9 cellular contexts compared by ENCODE assay signal in genomic region chr3:134029256-134029733, GRCh38. TPM values are rescaled to one million over a fixed set of nuclear protein-coding genes. Genes with fewer than 3 reads are reported as not detected.
DNase-seq lines count a peak whose midpoint lies in the region; ATAC-seq and TF ChIP-seq lines count a peak whose summit lies in the region.
"Had no signal": no experiment of that assay in that cellular context is flagged by ENCODE, and none has a peak within 500 bp of the region (broad histone marks: within the 10 kb centered on the region; RNA-seq: fewer than 3 reads in every experiment).

No MANE protein-coding gene starts in this region.

- TF ChIP-seq CTCF in LNCaP clone FGC (IDR thresholded peaks at IDR 0.05; ENCODE audit: control insufficient read depth, extremely low read depth, insufficient read depth) (no peak), endodermal cell (conservative IDR thresholded peaks at IDR 0.05) (no peak)

- no peak overlapping the region for H3K27ac ChIP-seq in BLaER1 treated with 17β-estradiol and CSF1 and Interleukin-3, amounts not matched to agents 10 nM and 100 nM
- H3K27ac ChIP-seq in endodermal cell (ENCODE audit: low read depth, low read length) = no peak overlapping the region
- H3K27ac ChIP-seq: epithelial cell of prostate had no signal

- peak overlapping the region; percentile 35 to 62 (median 54); a peak in 19 of 22 replicates for H3K4me2 ChIP-seq in BLaER1 treated with 17β-estradiol and CSF1 and Interleukin-3, amounts not matched to agents 10 nM and 100 nM

- no peaks in the 10 kb centered on the region; a peak in 1 of 22 replicates for H4K20me1 ChIP-seq in BLaER1 treated with 17β-estradiol and CSF1 and Interleukin-3, amounts not matched to agents 10 nM and 100 nM

- peaks cover 0 to 9% (median 4%) of the 10 kb centered on the region in 10 experiments; a peak in 9 of 20 replicates for H3K4me1 ChIP-seq in BLaER1 treated with 17β-estradiol and CSF1 and Interleukin-3, amounts not matched to agents 10 nM and 100 nM
- H3K4me1 ChIP-seq in endodermal cell (ENCODE audit: control insufficient read depth, insufficient read depth, low read length) = no peaks in the 10 kb centered on the region

- H3K9ac ChIP-seq in BLaER1 treated with 17β-estradiol and CSF1 and Interleukin-3, amounts not matched to agents 10 nM and 100 nM = no peak overlapping the region
- H3K9ac ChIP-seq in endodermal cell (ENCODE audit: extremely low read depth, low read length, poor library complexity, severe bottlenecking) = peak overlapping the region; percentile 77

- WGBS in endodermal cell (ENCODE audit: insufficient coverage in 1 of 2, insufficient read length in 1 of 2), 2 experiments = 1 to 2% methylated on average over 20 to 43 of the region's 43 CpGs

- H3K4me3 Mint-ChIP-seq in endodermal cell = peak overlapping the region; percentile 89

- peaks cover 3 to 14% (median 13%) of the 10 kb centered on the region in 11 experiments; a peak in 16 of 22 replicates for H3K9me3 ChIP-seq in BLaER1 treated with 17β-estradiol and CSF1 and Interleukin-3, amounts not matched to agents 10 nM and 100 nM (replicated peaks in 1 of 11)
- H3K9me3 ChIP-seq in endodermal cell (ENCODE audit: control insufficient read depth, low read length) = no peaks in the 10 kb centered on the region

- H3K4me1 Mint-ChIP-seq in endodermal cell = peaks cover 43% of the 10 kb centered on the region

- no peak for DNase-seq in LNCaP clone FGC (ENCODE audit: low read depth)
- no peak for DNase-seq in endodermal cell
- peak; percentile 11 for DNase-seq in myocyte (ENCODE audit: low read depth)
- no peak for DNase-seq in UCSD-AML1 (lab: John Stamatoyannopoulos, UW; ENCODE audit: unreplicated experiment)

- H3K36me3 ChIP-seq in BLaER1 treated with 17β-estradiol and CSF1 and Interleukin-3, amounts not matched to agents 10 nM and 100 nM = no peaks in the 10 kb centered on the region
- H3K36me3 ChIP-seq in endodermal cell (ENCODE audit: control insufficient read depth, insufficient read depth, low read length) = no peaks in the 10 kb centered on the region

- H3K27me3 ChIP-seq in BLaER1 treated with 17β-estradiol and CSF1 and Interleukin-3, amounts not matched to agents 10 nM and 100 nM = peaks cover 43 to 52% (median 47%) of the 10 kb centered on the region in 11 experiments
- H3K27me3 ChIP-seq in endodermal cell (ENCODE audit: control insufficient read depth, insufficient read depth, low read length, poor library complexity, severe bottlenecking) = peaks cover 14% of the 10 kb centered on the region

- H3K27me3 Mint-ChIP-seq in endodermal cell (ENCODE audit: insufficient read depth) = peaks cover 38% of the 10 kb centered on the region

- peaks cover 23% of the 10 kb centered on the region for H3K36me3 Mint-ChIP-seq in endodermal cell (ENCODE audit: low read depth)

- ATAC-seq in GM18861 (IDR thresholded peaks at IDR 0.05; ENCODE audit: unreplicated experiment) = no peak
- no peak for ATAC-seq in GM18868 (IDR thresholded peaks at IDR 0.05; ENCODE audit: unreplicated experiment)
- ATAC-seq in HG03520 (IDR thresholded peaks at IDR 0.05; ENCODE audit: unreplicated experiment) = no peak

- H3K4me3 ChIP-seq in BLaER1 treated with 17β-estradiol and CSF1 and Interleukin-3, amounts not matched to agents 10 nM and 100 nM = peak overlapping the region in 6 of 10 experiments; percentile 21 to 40 (median 31); a peak in 8 of 20 replicates
- peak overlapping the region; percentile 56 for H3K4me3 ChIP-seq in LNCaP clone FGC (ENCODE audit: low read depth, low read length)
- H3K4me3 ChIP-seq in endodermal cell (ENCODE audit: low read length) = peak overlapping the region; percentile 93

- peak overlapping the region; percentile 48 for H3K27ac Mint-ChIP-seq in endodermal cell

- no peaks in the 10 kb centered on the region for H3K9me3 Mint-ChIP-seq in endodermal cell

RNA-seq across cellular contexts. Expression of gene SLCO2A1, which starts 0.4 kb away (rescaled TPM):
- 100 to 1,000 TPM; 126 to 134 TPM for total RNA-seq in endodermal cell
- polyA plus RNA-seq in endodermal cell (2013, experiment 1 of 2) = 10.6 TPM
- polyA plus RNA-seq in endodermal cell (2013, experiment 2 of 2) = 12.8 TPM
- total RNA-seq in myocyte = under 0.01 TPM in 1 of 2 replicates, not detected in the other
- 0.05 TPM for polyA plus RNA-seq in myocyte (2012)

Comparison
In these comparisons a context has a peak if more than half of its experiments do, and no peak if none do; other contexts are left out.
1. H3K4me3 ChIP-seq: peak in every context shown above with its lines; median percentile 93 in endodermal cell; 56 in LNCaP clone FGC; 31 in BLaER1 treated with 17β-estradiol and CSF1 and Interleukin-3, amounts not matched to agents 10 nM and 100 nM.
2. RNA of gene SLCO2A1, which starts 0.4 kb away (total RNA-seq): 126 to 134 TPM in endodermal cell; under 0.01 TPM in myocyte; every median in the first group is over 100 times any median in the second.